ENCODE assay signal across 15 cellular contexts in genomic region chr18:50571606-50572005, GRCh38.
DNase-seq lines count a peak whose midpoint lies in the region; ATAC-seq lines count a peak whose summit lies in the region.
"Had no signal": no experiment of that assay in that cellular context is flagged by ENCODE, and none has a peak within 500 bp of the region (broad histone marks: within the 10 kb centered on the region; RNA-seq: fewer than 3 reads in every experiment).

No MANE protein-coding gene starts in this region.

- H3K9me3 Mint-ChIP-seq in stimulated activated naive CD8-positive, alpha-beta T cell treated with anti-CD3 and anti-CD28 coated beads, Interleukin-15, Interleukin-2, amounts not matched to agents 100 ng/mL and 50 ng/mL, for 24 hours, result peaks cover 6% of the 10 kb centered on the region
- peaks cover 0 to 7% of the 10 kb centered on the region in 2 donors for H3K9me3 Mint-ChIP-seq in stimulated activated naive CD8-positive, alpha-beta T cell treated with anti-CD3 and anti-CD28 coated beads, Interleukin-15, amount 100 ng/mL, for 72 hours

- no peak for ATAC-seq in stimulated activated naive CD8-positive, alpha-beta T cell treated with anti-CD3 and anti-CD28 coated beads, Interleukin-15, amount 100 ng/mL, for 72 hours
- ATAC-seq: A549; CD8-positive, alpha-beta T cell; GM12878 had no signal

- DNase-seq in stimulated activated naive CD8-positive, alpha-beta T cell treated with anti-CD3 and anti-CD28 coated beads, Interleukin-15, amount 100 ng/mL, for 72 hours, result no peak
- DNase-seq in kidney glomerular epithelial cell (lab: John Stamatoyannopoulos, UW) (peak; percentile 39), T1000 (lab: John Stamatoyannopoulos, UW) (no peak), NCI-H748 treated with DMSO at 0.1 percent for 48 hours (lab: John Stamatoyannopoulos, UW) (no peak)
- DNase-seq: AML-193; Caco-2; Calu3; CD4-positive, alpha-beta T cell; CD8-positive, alpha-beta T cell; DMS79 treated with DMSO at 0.1 percent for 48 hours; GDM1 had no signal

- H3K4me1 Mint-ChIP-seq in stimulated activated naive CD8-positive, alpha-beta T cell treated with anti-CD3 and anti-CD28 coated beads, Interleukin-15, Interleukin-2, amounts not matched to agents 100 ng/mL and 50 ng/mL, for 24 hours (ENCODE audit: low read depth), result no peaks in the 10 kb centered on the region
- H3K4me1 Mint-ChIP-seq in stimulated activated naive CD8-positive, alpha-beta T cell treated with anti-CD3 and anti-CD28 coated beads, Interleukin-15, amount 100 ng/mL, for 72 hours, result no peaks in the 10 kb centered on the region
- H3K4me1 Mint-ChIP-seq: B cell had no signal

- H3K27ac Mint-ChIP-seq in stimulated activated naive CD8-positive, alpha-beta T cell treated with anti-CD3 and anti-CD28 coated beads, Interleukin-15, Interleukin-2, amounts not matched to agents 100 ng/mL and 50 ng/mL, for 24 hours, result peak overlapping the region; percentile 41
- H3K27ac Mint-ChIP-seq in stimulated activated naive CD8-positive, alpha-beta T cell treated with anti-CD3 and anti-CD28 coated beads, Interleukin-15, amount 100 ng/mL, for 72 hours, result no peak overlapping the region
- H3K27ac Mint-ChIP-seq: B cell; CD4-positive, alpha-beta T cell; CD8-positive, alpha-beta T cell had no signal

- no peak overlapping the region for H3K4me3 Mint-ChIP-seq in stimulated activated naive CD8-positive, alpha-beta T cell treated with anti-CD3 and anti-CD28 coated beads, Interleukin-15, Interleukin-2, amounts not matched to agents 100 ng/mL and 50 ng/mL, for 24 hours
- no peak overlapping the region for H3K4me3 Mint-ChIP-seq in stimulated activated naive CD8-positive, alpha-beta T cell treated with anti-CD3 and anti-CD28 coated beads, Interleukin-15, amount 100 ng/mL, for 72 hours
- H3K4me3 Mint-ChIP-seq: B cell; CD4-positive, alpha-beta T cell; CD8-positive, alpha-beta T cell had no signal

- H3K36me3 Mint-ChIP-seq in stimulated activated naive CD8-positive, alpha-beta T cell treated with anti-CD3 and anti-CD28 coated beads, Interleukin-15, Interleukin-2, amounts not matched to agents 100 ng/mL and 50 ng/mL, for 24 hours (ENCODE audit: low read depth), result no peaks in the 10 kb centered on the region
- H3K36me3 Mint-ChIP-seq: CD8-positive, alpha-beta T cell had no signal

- peaks cover 14% of the 10 kb centered on the region for H3K27me3 Mint-ChIP-seq in stimulated activated naive CD8-positive, alpha-beta T cell treated with anti-CD3 and anti-CD28 coated beads, Interleukin-15, Interleukin-2, amounts not matched to agents 100 ng/mL and 50 ng/mL, for 24 hours
- peaks cover 8% of the 10 kb centered on the region for H3K27me3 Mint-ChIP-seq in stimulated activated naive CD8-positive, alpha-beta T cell treated with anti-CD3 and anti-CD28 coated beads, Interleukin-15, amount 100 ng/mL, for 72 hours
